21 cellular contexts compared by ENCODE assay signal in genomic region chr7:142792129-142792528, GRCh38. TPM values are rescaled to one million over a fixed set of nuclear protein-coding genes. Genes with fewer than 3 reads are reported as not detected.
DNase-seq lines count a peak whose midpoint lies in the region; ATAC-seq lines count a peak whose summit lies in the region.
"Had no signal": no experiment of that assay in that cellular context is flagged by ENCODE, and none has a peak within 500 bp of the region (broad histone marks: within the 10 kb centered on the region; RNA-seq: fewer than 3 reads in every experiment).

No MANE protein-coding gene starts in this region.

- no peak for ATAC-seq in activated T-helper 17 cell treated with anti-CD3 and anti-CD28 coated beads, Interleukin-2, amount 50 U/mL, for 72 hours (replicated peaks)
- ATAC-seq in naive thymus-derived CD8-positive, alpha-beta T cell = no peak

- no peak overlapping the region for H3K4me3 ChIP-seq in CD8-positive, alpha-beta memory T cell (ENCODE audit: low read length)
- H3K4me3 ChIP-seq: suprapubic skin had no signal

- POLR2A ChIA-PET in CD8-positive, alpha-beta memory T cell (lab: Charles Lee) = interaction anchor here (0.8 to 19.9 kb wide), 2 partner anchors 18 to 155 kb away, joined by 3 to 1213 read pairs; no protein-coding TSS in a partner anchor
- POLR2A ChIA-PET in naive thymus-derived CD8-positive, alpha-beta T cell (lab: Charles Lee) = interaction anchor here (0.5 to 22.1 kb wide), 8 partner anchors 6 to 471 kb away, joined by 3 to 3070 read pairs (median 6); no protein-coding TSS in a partner anchor

- peaks cover 36 to 47% (median 42%) of the 10 kb centered on the region in 3 donors for H3K4me1 Mint-ChIP-seq in CD8-positive, alpha-beta memory T cell
- H3K4me1 Mint-ChIP-seq in activated T-helper 17 cell treated with anti-CD3 and anti-CD28 coated beads, Interleukin-2, amount 50 U/mL, for 72 hours = peaks cover 15% of the 10 kb centered on the region
- peaks cover 20 to 71% (median 48%) of the 10 kb centered on the region in 4 donors for H3K4me1 Mint-ChIP-seq in naive thymus-derived CD8-positive, alpha-beta T cell

- CTCF ChIA-PET in CD8-positive, alpha-beta memory T cell (lab: Charles Lee) = interaction anchor here (21.1 kb wide), 1 partner anchor 16 kb away, joined by 508 read pairs; no protein-coding TSS in a partner anchor

- H3K9me3 ChIP-seq in CD8-positive, alpha-beta memory T cell (ENCODE audit: low read length) = no peaks in the 10 kb centered on the region
- H3K9me3 ChIP-seq: suprapubic skin had no signal

- peaks cover 0 to 7% of the 10 kb centered on the region in 2 donors for H3K27me3 Mint-ChIP-seq in CD8-positive, alpha-beta memory T cell
- no peaks in the 10 kb centered on the region for H3K27me3 Mint-ChIP-seq in activated T-helper 17 cell treated with anti-CD3 and anti-CD28 coated beads, Interleukin-2, amount 50 U/mL, for 72 hours
- no peaks in the 10 kb centered on the region for H3K27me3 Mint-ChIP-seq in naive thymus-derived CD8-positive, alpha-beta T cell

- peak overlapping the region; percentile 70 to 100 (median 92) for H3K4me3 Mint-ChIP-seq in CD8-positive, alpha-beta memory T cell
- peak overlapping the region; percentile 92 for H3K4me3 Mint-ChIP-seq in activated T-helper 17 cell treated with anti-CD3 and anti-CD28 coated beads, Interleukin-2, amount 50 U/mL, for 72 hours
- peak overlapping the region; percentile 85 to 99 (median 95) for H3K4me3 Mint-ChIP-seq in naive thymus-derived CD8-positive, alpha-beta T cell
- H3K4me3 Mint-ChIP-seq: dendritic cell treated with granulocyte-macrophage colony-stimulating factor and Interleukin-4, amounts not matched to agents 40 ng/mL and 50 ng/mL, for 4 days had no signal

- peaks cover 30 to 91% (median 31%) of the 10 kb centered on the region in 3 donors for H3K36me3 Mint-ChIP-seq in CD8-positive, alpha-beta memory T cell
- H3K36me3 Mint-ChIP-seq in activated T-helper 17 cell treated with anti-CD3 and anti-CD28 coated beads, Interleukin-2, amount 50 U/mL, for 72 hours (ENCODE audit: low read depth) = peaks cover 100% of the 10 kb centered on the region
- H3K36me3 Mint-ChIP-seq in naive thymus-derived CD8-positive, alpha-beta T cell = peaks cover 18 to 79% (median 48%) of the 10 kb centered on the region in 3 donors

- H3K4me1 ChIP-seq in CD8-positive, alpha-beta memory T cell (ENCODE audit: insufficient read depth, low read length) = peaks cover 25% of the 10 kb centered on the region

- no peaks in the 10 kb centered on the region for H3K27me3 ChIP-seq in CD8-positive, alpha-beta memory T cell (ENCODE audit: insufficient read depth, low read length, poor library complexity, severe bottlenecking)

- no peak overlapping the region for H3K27ac ChIP-seq in CD8-positive, alpha-beta memory T cell (ENCODE audit: low read depth, low read length)
- H3K27ac ChIP-seq: suprapubic skin had no signal

- DNase-seq in activated CD4-positive, alpha-beta T cell treated with anti-CD3 and anti-CD28 coated beads, Interleukin-2, amount 50 U/mL, for 1 hour = peak; percentile 1
- DNase-seq in activated CD4-positive, alpha-beta T cell treated with anti-CD3 and anti-CD28 coated beads for 1 hour = no peak
- DNase-seq in CD8-positive, alpha-beta memory T cell = peak in 1 of 5 donors; percentile 8
- DNase-seq in naive thymus-derived CD8-positive, alpha-beta T cell = peak in 3 of 10 donors; percentile 5 to 9 (median 7)
- DNase-seq in NCI-H446 treated with DMSO at 0.1 percent for 48 hours (lab: John Stamatoyannopoulos, UW) (no peak), AG08396 (ENCODE audit: low spot score) (no peak)
- no peak for DNase-seq in stimulated activated CD4-positive, alpha-beta T cell treated with anti-CD3 and anti-CD28 coated beads, Interleukin-15, amount 100 ng/mL, for 24 hours
- DNase-seq: amniotic stem cell; C1 segment of cervical spinal cord; Kasumi-1; NCI-H187 treated with DMSO at 0.1 percent for 48 hours; NCI-H2227 treated with DMSO at 0.1 percent for 48 hours; nucleus accumbens; SIG-M5; stimulated activated CD4-positive, alpha-beta T cell treated with anti-CD3 and anti-CD28 coated beads, Interleukin-4, amount 100 ng/mL, for 4 hours had no signal

- no peaks in the 10 kb centered on the region for H3K9me3 Mint-ChIP-seq in CD8-positive, alpha-beta memory T cell
- H3K9me3 Mint-ChIP-seq in activated T-helper 17 cell treated with anti-CD3 and anti-CD28 coated beads, Interleukin-2, amount 50 U/mL, for 72 hours = no peaks in the 10 kb centered on the region
- H3K9me3 Mint-ChIP-seq in naive thymus-derived CD8-positive, alpha-beta T cell = peaks cover 0 to 3% (median 0%) of the 10 kb centered on the region in 9 donors
- H3K9me3 Mint-ChIP-seq: dendritic cell treated with granulocyte-macrophage colony-stimulating factor and Interleukin-4, amounts not matched to agents 40 ng/mL and 50 ng/mL, for 4 days had no signal

- peaks cover 22% of the 10 kb centered on the region for H3K36me3 ChIP-seq in CD8-positive, alpha-beta memory T cell (ENCODE audit: insufficient read depth, low read length)
- H3K36me3 ChIP-seq: suprapubic skin had no signal

- H3K27ac Mint-ChIP-seq in CD8-positive, alpha-beta memory T cell = peak overlapping the region; percentile 85 to 100 (median 100)
- peak overlapping the region; percentile 98 for H3K27ac Mint-ChIP-seq in activated T-helper 17 cell treated with anti-CD3 and anti-CD28 coated beads, Interleukin-2, amount 50 U/mL, for 72 hours
- peak overlapping the region; percentile 94 to 100 (median 100) for H3K27ac Mint-ChIP-seq in naive thymus-derived CD8-positive, alpha-beta T cell
- H3K27ac Mint-ChIP-seq: dendritic cell treated with granulocyte-macrophage colony-stimulating factor and Interleukin-4, amounts not matched to agents 40 ng/mL and 50 ng/mL, for 4 days had no signal

RNA-seq across cellular contexts. Expression of gene PRSS2, which starts 21.4 kb away (rescaled TPM):
- not detected for total RNA-seq in CD8-positive, alpha-beta memory T cell
- polyA plus RNA-seq in CD8-positive, alpha-beta memory T cell = not detected
- total RNA-seq in activated T-helper 17 cell treated with anti-CD3 and anti-CD28 coated beads, Interleukin-2, amount 50 U/mL, for 72 hours = not detected
- not detected for total RNA-seq in naive thymus-derived CD8-positive, alpha-beta T cell
- polyA plus RNA-seq in naive thymus-derived CD8-positive, alpha-beta T cell = not detected
- total RNA-seq: liver; renal cortical epithelial cell; suprapubic skin; T-helper 1 cell treated with Interleukin-12 subunit alpha and Interleukin-12 subunit beta and Interleukin-4 antibody, amounts not matched to agents 30 ng/mL and 1 ng/mL, for 36 hours had no signal

RNA-seq across cellular contexts. Expression of gene PRSS1, which starts 42.9 kb away (rescaled TPM):
- total RNA-seq in CD8-positive, alpha-beta memory T cell = not detected
- not detected for polyA plus RNA-seq in CD8-positive, alpha-beta memory T cell
- not detected for total RNA-seq in activated T-helper 17 cell treated with anti-CD3 and anti-CD28 coated beads, Interleukin-2, amount 50 U/mL, for 72 hours
- total RNA-seq in naive thymus-derived CD8-positive, alpha-beta T cell = not detected
- polyA plus RNA-seq in naive thymus-derived CD8-positive, alpha-beta T cell = not detected
- total RNA-seq: liver; renal cortical epithelial cell; suprapubic skin; T-helper 1 cell treated with Interleukin-12 subunit alpha and Interleukin-12 subunit beta and Interleukin-4 antibody, amounts not matched to agents 30 ng/mL and 1 ng/mL, for 36 hours had no signal
- polyA plus RNA-seq: liver had no signal
